ENCODE assay signal across 24 cellular contexts in the genomic region with DNA sequence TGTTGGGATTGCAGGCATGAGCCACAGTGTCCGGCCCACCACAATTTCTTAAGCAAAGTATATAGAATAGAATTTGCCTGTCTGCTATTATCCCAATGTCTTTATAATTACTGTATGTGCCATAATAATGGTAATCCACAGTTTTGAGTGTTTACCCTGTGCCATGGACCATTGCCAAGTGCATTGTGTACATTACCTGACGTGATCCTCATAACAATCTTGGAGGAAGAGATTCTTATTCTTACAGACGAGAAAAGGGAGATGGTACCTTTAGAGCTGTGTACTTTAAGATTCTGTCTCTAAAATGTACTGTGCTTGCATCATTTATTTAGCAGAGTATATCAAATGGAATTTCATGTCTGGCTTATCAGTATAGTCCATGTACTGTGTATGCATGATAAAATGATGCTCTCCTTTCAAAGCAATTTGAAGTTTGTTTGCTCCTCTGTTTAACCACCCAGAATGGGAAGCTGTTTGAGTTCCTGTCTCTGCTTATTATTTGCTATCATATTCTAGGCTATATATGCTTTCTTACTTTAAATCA. TPM values are rescaled to one million over a fixed set of nuclear protein-coding genes. Genes with fewer than 3 reads are reported as not detected.
DNase-seq lines count a peak whose midpoint lies in the region; ATAC-seq and TF ChIP-seq lines count a peak whose summit lies in the region.
"Had no signal": no experiment of that assay in that cellular context is flagged by ENCODE, and none has a peak within 500 bp of the region (broad histone marks: within the 10 kb centered on the region; RNA-seq: fewer than 3 reads in every experiment).

No MANE protein-coding gene starts in this region.

- ATAC-seq in activated naive CD4-positive, alpha-beta T cell treated with anti-CD3 and anti-CD28 coated beads, Interleukin-2, amount 50 U/mL, for 72 hours = no peak
- no peak for ATAC-seq in HG02852 (IDR thresholded peaks at IDR 0.05; ENCODE audit: unreplicated experiment)
- no peak for ATAC-seq in HG03571 (IDR thresholded peaks at IDR 0.05; ENCODE audit: unreplicated experiment)
- ATAC-seq: esophagus mucosa, gastroesophageal sphincter, lower lobe of right lung, T-helper 17 cell had no signal

- H3K27me3 Mint-ChIP-seq in activated naive CD4-positive, alpha-beta T cell treated with anti-CD3 and anti-CD28 coated beads, Interleukin-2, amount 10 ng/mL, durations not matched to agents 7 days and 5 days = no peaks in the 10 kb centered on the region
- no peaks in the 10 kb centered on the region for H3K27me3 Mint-ChIP-seq in immature natural killer cell (ENCODE audit: low read depth in 3 of 3)
- H3K27me3 Mint-ChIP-seq: activated B cell treated with CpG ODN at 0.5 μM for 24 hours; activated CD4-positive, alpha-beta memory T cell treated with anti-CD3 and anti-CD28 coated beads for 36 hours; brain; CD8-positive, alpha-beta memory T cell; progenitor cell of endocrine pancreas; T-helper 17 cell had no signal

- H3K4me3 Mint-ChIP-seq in activated naive CD4-positive, alpha-beta T cell treated with anti-CD3 and anti-CD28 coated beads, Interleukin-2, amount 10 ng/mL, durations not matched to agents 7 days and 5 days = no peak overlapping the region
- no peak overlapping the region for H3K4me3 Mint-ChIP-seq in immature natural killer cell
- H3K4me3 Mint-ChIP-seq: activated B cell treated with CpG ODN at 0.5 μM for 24 hours; activated CD4-positive, alpha-beta memory T cell treated with anti-CD3 and anti-CD28 coated beads for 36 hours; brain; CD8-positive, alpha-beta memory T cell; T-helper 17 cell had no signal

- CTCF ChIA-PET in activated naive CD4-positive, alpha-beta T cell treated with anti-CD3 and anti-CD28 coated beads, Interleukin-2, amount 10 ng/mL, durations not matched to agents 7 days and 5 days (lab: Charles Lee) = interaction anchor here (0.8 kb wide), 1 partner anchor 20 kb away, joined by 3 read pairs; no protein-coding TSS in a partner anchor

- TF ChIP-seq CTCF in choroid plexus epithelial cell (conservative IDR thresholded peaks at IDR 0.05; ENCODE audit: low read depth, low read length) = no peak

- H3K36me3 Mint-ChIP-seq in activated naive CD4-positive, alpha-beta T cell treated with anti-CD3 and anti-CD28 coated beads, Interleukin-2, amount 50 U/mL, for 72 hours = no peaks in the 10 kb centered on the region
- no peaks in the 10 kb centered on the region for H3K36me3 Mint-ChIP-seq in activated naive CD4-positive, alpha-beta T cell treated with anti-CD3 and anti-CD28 coated beads, Interleukin-2, amount 10 ng/mL, durations not matched to agents 7 days and 5 days
- H3K36me3 Mint-ChIP-seq in immature natural killer cell = peaks cover 0 to 7% (median 5%) of the 10 kb centered on the region in 3 donors
- H3K36me3 Mint-ChIP-seq: activated CD4-positive, alpha-beta memory T cell treated with anti-CD3 and anti-CD28 coated beads for 36 hours had no signal

- no peaks in the 10 kb centered on the region for H3K9me3 Mint-ChIP-seq in activated naive CD4-positive, alpha-beta T cell treated with anti-CD3 and anti-CD28 coated beads, Interleukin-2, amount 50 U/mL, for 72 hours
- no peaks in the 10 kb centered on the region for H3K9me3 Mint-ChIP-seq in activated naive CD4-positive, alpha-beta T cell treated with anti-CD3 and anti-CD28 coated beads, Interleukin-2, amount 10 ng/mL, durations not matched to agents 7 days and 5 days
- no peaks in the 10 kb centered on the region for H3K9me3 Mint-ChIP-seq in immature natural killer cell
- H3K9me3 Mint-ChIP-seq: activated B cell treated with CpG ODN at 0.5 μM for 24 hours; activated CD4-positive, alpha-beta memory T cell treated with anti-CD3 and anti-CD28 coated beads for 36 hours; brain; CD8-positive, alpha-beta memory T cell had no signal

- peak overlapping the region; percentile 14 to 56 for H3K27ac Mint-ChIP-seq in activated naive CD4-positive, alpha-beta T cell treated with anti-CD3 and anti-CD28 coated beads, Interleukin-2, amount 50 U/mL, for 72 hours
- H3K27ac Mint-ChIP-seq in activated naive CD4-positive, alpha-beta T cell treated with anti-CD3 and anti-CD28 coated beads, Interleukin-2, amount 10 ng/mL, durations not matched to agents 7 days and 5 days = no peak overlapping the region
- no peak overlapping the region for H3K27ac Mint-ChIP-seq in immature natural killer cell
- H3K27ac Mint-ChIP-seq: activated B cell treated with CpG ODN at 0.5 μM for 24 hours; activated CD4-positive, alpha-beta memory T cell treated with anti-CD3 and anti-CD28 coated beads for 36 hours; brain; progenitor cell of endocrine pancreas; T-helper 17 cell had no signal

- H3K4me1 Mint-ChIP-seq in activated naive CD4-positive, alpha-beta T cell treated with anti-CD3 and anti-CD28 coated beads, Interleukin-2, amount 10 ng/mL, durations not matched to agents 7 days and 5 days = no peaks in the 10 kb centered on the region
- H3K4me1 Mint-ChIP-seq in immature natural killer cell = no peaks in the 10 kb centered on the region
- H3K4me1 Mint-ChIP-seq: activated B cell treated with CpG ODN at 0.5 μM for 24 hours had no signal

- H3K4me3 ChIP-seq in choroid plexus epithelial cell (ENCODE audit: low read depth, low read length) = no peak overlapping the region
- H3K4me3 ChIP-seq: gastroesophageal sphincter, lower lobe of right lung, sigmoid colon had no signal

- DNase-seq in activated naive CD4-positive, alpha-beta T cell treated with anti-CD3 and anti-CD28 coated beads, Interleukin-2, amount 50 U/mL, for 72 hours (ENCODE audit: low spot score in 2 of 2) = no peak
- DNase-seq in activated naive CD4-positive, alpha-beta T cell treated with anti-CD3 and anti-CD28 coated beads, Interleukin-2, amount 10 ng/mL, durations not matched to agents 7 days and 5 days = no peak
- DNase-seq in NCI-H226 (peak; percentile 46), choroid plexus epithelial cell (ENCODE audit: low read depth) (peak; percentile 36), NCI-H1048 (lab: John Stamatoyannopoulos, UW) (no peak), immature natural killer cell (no peak)
- DNase-seq: activated B cell treated with CpG ODN at 0.5 μM for 24 hours; activated CD4-positive, alpha-beta memory T cell treated with anti-CD3 and anti-CD28 coated beads for 36 hours; activated effector memory CD4-positive, alpha-beta T cell treated with anti-CD3 and anti-CD28 coated beads, Interleukin-2, amount 50 U/mL, for 16 hours; CD8-positive, alpha-beta memory T cell; effector CD8-positive, alpha-beta T cell; KBM-7; kidney; lower lobe of right lung; NCI-H2171; sigmoid colon; stimulated activated CD8-positive, alpha-beta memory T cell treated with anti-CD3 and anti-CD28 coated beads, Interleukin-4, amount 100 ng/mL, for 48 hours; T-helper 17 cell had no signal

RNA-seq across cellular contexts. Expression of gene CDR2, which starts 13.8 kb away (rescaled TPM):
- total RNA-seq in activated naive CD4-positive, alpha-beta T cell treated with anti-CD3 and anti-CD28 coated beads, Interleukin-2, amount 50 U/mL, for 72 hours = 10 to 100 TPM; 26.8 to 44.4 TPM
- polyA plus RNA-seq in immature natural killer cell = 10 to 100 TPM in 2 of 3 donors, 1 to 10 TPM in 1; 9.6 to 21.7 (median 11.3) TPM

Comparison
In these comparisons a context has a peak if more than half of its experiments do, and no peak if none do; other contexts are left out.
1. H3K27ac Mint-ChIP-seq: peak in activated naive CD4-positive, alpha-beta T cell treated with anti-CD3 and anti-CD28 coated beads, Interleukin-2, amount 50 U/mL, for 72 hours (2 of 2); none in activated naive CD4-positive, alpha-beta T cell treated with anti-CD3 and anti-CD28 coated beads, Interleukin-2, amount 10 ng/mL, durations not matched to agents 7 days and 5 days (single experiment) and immature natural killer cell (0 of 6).
2. DNase-seq: peak in NCI-H226 (single experiment) and choroid plexus epithelial cell (single experiment); none in activated naive CD4-positive, alpha-beta T cell treated with anti-CD3 and anti-CD28 coated beads, Interleukin-2, amount 50 U/mL, for 72 hours (0 of 2), activated naive CD4-positive, alpha-beta T cell treated with anti-CD3 and anti-CD28 coated beads, Interleukin-2, amount 10 ng/mL, durations not matched to agents 7 days and 5 days (single experiment), NCI-H1048 (single experiment) and immature natural killer cell (0 of 3).